In genomic region chr3:5645311-5646029, GRCh38 we compare ENCODE assay signal across 28 cellular contexts.
"Had no signal": no experiment of that assay in that cellular context is flagged by ENCODE, and none has a peak within 500 bp of the region (broad histone marks: within the 10 kb centered on the region; RNA-seq: fewer than 3 reads in every experiment).

No MANE protein-coding gene starts in this region.

- H3K27ac ChIP-seq: breast epithelium, epithelial cell of prostate, esophagus squamous epithelium, left ventricle myocardium inferior, parathyroid adenoma, tibial nerve had no signal

- H3K4me3 Mint-ChIP-seq: activated CD8-positive, alpha-beta T cell treated with anti-CD3 and anti-CD28 coated beads for 36 hours; activated T-cell treated with anti-CD3 and anti-CD28 coated beads, Interleukin-2, amount 50 U/mL, for 4 hours; activated T-helper 17 cell treated with anti-CD3 and anti-CD28 coated beads, Interleukin-2, amount 50 U/mL, for 72 hours; dendritic cell treated with granulocyte-macrophage colony-stimulating factor and Interleukin-4, amounts not matched to agents 40 ng/mL and 50 ng/mL, for 4 days; natural killer cell treated with Interleukin-12 subunit alpha and Interleukin-12 subunit beta and Interleukin-15 and Interleukin-18, amount 100 ng/mL, for 72 hours; T-helper 1 cell treated with Interleukin-12 subunit alpha and Interleukin-12 subunit beta and Interleukin-4 antibody, amounts not matched to agents 30 μg/mL and 1 μg/mL, for 36 hours; WTC11 had no signal

- H3K4me3 ChIP-seq: breast epithelium, esophagus squamous epithelium, left ventricle myocardium inferior, lung, mucosa of descending colon, tibial nerve had no signal

- H3K4me1 Mint-ChIP-seq: activated T-helper 17 cell treated with anti-CD3 and anti-CD28 coated beads, Interleukin-2, amount 50 U/mL, for 72 hours; WTC11 had no signal

- H3K27ac Mint-ChIP-seq: activated CD8-positive, alpha-beta T cell treated with anti-CD3 and anti-CD28 coated beads for 36 hours; activated naive CD4-positive, alpha-beta T cell treated with anti-CD3 and anti-CD28 coated beads, Interleukin-2, amount 50 U/mL, for 72 hours; activated T-helper 17 cell treated with anti-CD3 and anti-CD28 coated beads, Interleukin-2, amount 50 U/mL, for 72 hours; dendritic cell treated with granulocyte-macrophage colony-stimulating factor and Interleukin-4, amounts not matched to agents 40 ng/mL and 50 ng/mL, for 4 days; natural killer cell treated with Interleukin-12 subunit alpha and Interleukin-12 subunit beta and Interleukin-15 and Interleukin-18, amount 100 ng/mL, for 72 hours; T-helper 1 cell treated with Interleukin-12 subunit alpha and Interleukin-12 subunit beta and Interleukin-4 antibody, amounts not matched to agents 30 μg/mL and 1 μg/mL, for 36 hours; WTC11 had no signal

- FAIRE-seq: frontal cortex, islet of Langerhans had no signal

- H3K4me1 ChIP-seq: breast epithelium, esophagus squamous epithelium, left ventricle myocardium inferior, parathyroid adenoma, tibial nerve had no signal

- H3K36me3 Mint-ChIP-seq: activated naive CD4-positive, alpha-beta T cell treated with anti-CD3 and anti-CD28 coated beads, Interleukin-2, amount 50 U/mL, for 72 hours; natural killer cell treated with Interleukin-12 subunit alpha and Interleukin-12 subunit beta and Interleukin-15 and Interleukin-18, amount 100 ng/mL, for 72 hours had no signal

- H3K9me3 ChIP-seq: breast epithelium, esophagus squamous epithelium, mucosa of descending colon, tibial nerve had no signal

- H3K36me3 ChIP-seq: breast epithelium, esophagus squamous epithelium, left ventricle myocardium inferior, tibial nerve had no signal

- DNase-seq: activated CD4-positive, alpha-beta T cell treated with anti-CD3 and anti-CD28 coated beads, Interleukin-2, amount 50 U/mL, for 1 hour; activated CD8-positive, alpha-beta T cell treated with anti-CD3 and anti-CD28 coated beads for 36 hours; activated gamma-delta T cell treated with Interleukin-2 at 50 U/mL for 16 hours; activated T-cell treated with anti-CD3 and anti-CD28 coated beads, Interleukin-2, amount 50 U/mL, for 4 hours; central memory CD4-positive, alpha-beta T cell; effector CD4-positive, alpha-beta T cell; esophagus squamous epithelium; left ventricle myocardium inferior; mesendoderm; nucleus accumbens; stimulated activated CD4-positive, alpha-beta T cell treated with anti-CD3 and anti-CD28 coated beads, Interleukin-2, amount 100 ng/mL, for 48 hours; stimulated activated naive CD4-positive, alpha-beta T cell treated with Interleukin-2 at 50 U/mL for 16 hours; SW 1271; T1000 had no signal

- ATAC-seq: activated CD8-positive, alpha-beta T cell treated with anti-CD3 and anti-CD28 coated beads for 36 hours; activated naive CD4-positive, alpha-beta T cell treated with anti-CD3 and anti-CD28 coated beads, Interleukin-2, amount 50 U/mL, for 72 hours; activated T-cell treated with anti-CD3 and anti-CD28 coated beads, Interleukin-2, amount 50 U/mL, for 4 hours; activated T-helper 17 cell treated with anti-CD3 and anti-CD28 coated beads, Interleukin-2, amount 50 U/mL, for 72 hours; natural killer cell treated with Interleukin-12 subunit alpha and Interleukin-12 subunit beta and Interleukin-15 and Interleukin-18, amount 100 ng/mL, for 72 hours; WTC11 had no signal

- H3K27me3 Mint-ChIP-seq: activated CD8-positive, alpha-beta T cell treated with anti-CD3 and anti-CD28 coated beads for 36 hours; activated T-helper 17 cell treated with anti-CD3 and anti-CD28 coated beads, Interleukin-2, amount 50 U/mL, for 72 hours; natural killer cell treated with Interleukin-12 subunit alpha and Interleukin-12 subunit beta and Interleukin-15 and Interleukin-18, amount 100 ng/mL, for 72 hours had no signal
